Comparison of ENCODE assay signal across 17 cellular contexts in the genomic region with DNA sequence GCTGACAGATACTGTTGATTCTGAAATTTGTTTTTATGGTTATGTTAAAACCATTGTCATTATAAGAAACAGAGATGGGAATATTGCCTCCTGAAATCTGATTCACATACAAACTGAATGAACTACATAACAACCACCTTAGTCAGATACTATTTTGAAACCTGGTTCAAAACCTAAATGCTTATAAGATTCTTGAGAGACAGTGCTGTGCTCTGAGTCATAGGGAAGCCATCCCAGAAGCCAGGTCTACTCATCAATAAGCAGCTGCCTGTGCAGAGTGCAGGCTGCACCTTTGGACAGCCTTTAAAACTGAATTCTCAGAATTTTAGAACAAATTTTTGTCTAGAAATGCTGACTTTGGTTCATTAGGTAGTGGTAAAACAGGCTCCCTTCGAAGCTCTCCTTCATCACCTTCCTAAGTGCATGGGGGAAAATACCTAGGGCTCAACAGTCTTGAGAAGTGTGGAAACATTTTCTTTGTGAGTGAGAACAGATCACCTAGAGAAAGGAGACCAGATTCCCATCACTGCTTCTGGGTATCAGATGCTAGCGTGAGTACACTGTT. TPM values are rescaled to one million over a fixed set of nuclear protein-coding genes. Genes with fewer than 3 reads are reported as not detected.
DNase-seq lines count a peak whose midpoint lies in the region; ATAC-seq, FAIRE-seq and TF ChIP-seq lines count a peak whose summit lies in the region.
"Had no signal": no experiment of that assay in that cellular context is flagged by ENCODE, and none has a peak within 500 bp of the region (broad histone marks: within the 10 kb centered on the region; RNA-seq: fewer than 3 reads in every experiment).

A gene with protein sequence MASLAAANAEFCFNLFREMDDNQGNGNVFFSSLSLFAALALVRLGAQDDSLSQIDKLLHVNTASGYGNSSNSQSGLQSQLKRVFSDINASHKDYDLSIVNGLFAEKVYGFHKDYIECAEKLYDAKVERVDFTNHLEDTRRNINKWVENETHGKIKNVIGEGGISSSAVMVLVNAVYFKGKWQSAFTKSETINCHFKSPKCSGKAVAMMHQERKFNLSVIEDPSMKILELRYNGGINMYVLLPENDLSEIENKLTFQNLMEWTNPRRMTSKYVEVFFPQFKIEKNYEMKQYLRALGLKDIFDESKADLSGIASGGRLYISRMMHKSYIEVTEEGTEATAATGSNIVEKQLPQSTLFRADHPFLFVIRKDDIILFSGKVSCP (plus strand): TSS at position 253 of the 565 bp plus-strand sequence. CDS start 6,955 bp downstream, outside the sequence.

- H3K9me3 Mint-ChIP-seq in natural killer cell, result no peaks in the 10 kb centered on the region
- H3K9me3 Mint-ChIP-seq: central memory CD8-positive, alpha-beta T cell; nephron progenitor cell had no signal

- no peak within 1 kb of the TSS for H3K23ac ChIP-seq in mesenchymal stem cell (ENCODE audit: low read length in 2 of 2)

- peak within 1 kb of the TSS in 1 of 2 experiments; percentile 12 for H3K18ac ChIP-seq in mesenchymal stem cell (ENCODE audit: low read depth in 1 of 2, low read length in 2 of 2)

- H3K27me3 ChIP-seq in bronchial epithelial cell (ENCODE audit: control insufficient read depth, insufficient read depth, low read length) (no peaks in the 10 kb centered on the region), mesenchymal stem cell (ENCODE audit: control insufficient read depth in 1 of 2, insufficient read depth in 1 of 2, low read length in 2 of 2) (no peaks in the 10 kb centered on the region)
- H3K27me3 ChIP-seq: esophagus squamous epithelium had no signal

- H2BK15ac ChIP-seq in mesenchymal stem cell (ENCODE audit: low read depth, poor library complexity, severe bottlenecking), result no peak within 1 kb of the TSS

- no peaks in the 10 kb centered on the region for H3K36me3 Mint-ChIP-seq in natural killer cell
- H3K36me3 Mint-ChIP-seq: CD4-positive, CD25-positive, alpha-beta regulatory T cell had no signal

- no peak within 1 kb of the TSS for H4K91ac ChIP-seq in mesenchymal stem cell (ENCODE audit: low read length)

- no peak for ATAC-seq in natural killer cell
- ATAC-seq: left colon had no signal

- H4K8ac ChIP-seq in mesenchymal stem cell (ENCODE audit: low read length), result peak within 1 kb of the TSS; percentile 38

- no peak for TF ChIP-seq CTCF in AG09309 (IDR thresholded peaks at IDR 0.05; ENCODE audit: control insufficient read depth, insufficient read depth, low read depth, low read length, missing control alignments)
- TF ChIP-seq CTCF in bronchial epithelial cell (IDR thresholded peaks at IDR 0.05; ENCODE audit: insufficient read depth, low read length, severe bottlenecking), result no peak
- no peak for TF ChIP-seq CTCF in coronary artery (IDR thresholded peaks at IDR 0.05)
- TF ChIP-seq CTCF in natural killer cell (IDR thresholded peaks at IDR 0.05), result no peak

- no peak within 1 kb of the TSS for H3K4me2 ChIP-seq in mesenchymal stem cell (ENCODE audit: low read length, poor library complexity, severe bottlenecking)

- H3K4ac ChIP-seq in mesenchymal stem cell (ENCODE audit: low read depth in 1 of 2, low read length in 2 of 2), result no peak within 1 kb of the TSS

- intact Hi-C loops in natural killer cell (cut with micrococcal nuclease), result no loop called here

- H2BK12ac ChIP-seq in mesenchymal stem cell (ENCODE audit: low read length in 2 of 2), result no peak within 1 kb of the TSS

- no peak within 1 kb of the TSS for H2AFZ ChIP-seq in mesenchymal stem cell (ENCODE audit: low read depth, low read length)

- no peak within 1 kb of the TSS for H3K4me3 Mint-ChIP-seq in natural killer cell
- H3K4me3 Mint-ChIP-seq: CD4-positive, CD25-positive, alpha-beta regulatory T cell; central memory CD8-positive, alpha-beta T cell; nephron progenitor cell had no signal

- DNase-seq in AG09309 (ENCODE audit: low read depth) (peak; percentile 71), M059J (ENCODE audit: low read depth) (peak; percentile 94), bronchial epithelial cell (ENCODE audit: low read depth) (peak; percentile 98), mesenchymal stem cell (peak; percentile 47), coronary artery (ENCODE audit: low spot score) (no peak), natural killer cell (no peak), NCI-H187 treated with DMSO at 0.1 percent for 48 hours (lab: John Stamatoyannopoulos, UW) (no peak)
- DNase-seq in NK-92 treated with Interleukin-12 subunit alpha and Interleukin-12 subunit beta, amount 100 ng/mL, for 24 hours (lab: John Stamatoyannopoulos, UW), result no peak
- DNase-seq: activated CD4-positive, alpha-beta T cell treated with anti-CD3 and anti-CD28 coated beads for 4 hours; CD4-positive, CD25-positive, alpha-beta regulatory T cell; esophagus squamous epithelium; left colon; NCI-H1092; NCI-H526 treated with DMSO at 0.1 percent for 48 hours; nephron progenitor cell had no signal

- H3K9me3 ChIP-seq in mesenchymal stem cell (ENCODE audit: control insufficient read depth, low read length), result no peaks in the 10 kb centered on the region
- H3K9me3 ChIP-seq: esophagus squamous epithelium had no signal

- H2BK120ac ChIP-seq in mesenchymal stem cell (ENCODE audit: low read depth, low read length), result no peak within 1 kb of the TSS

- no peak within 1 kb of the TSS for H3K9ac ChIP-seq in mesenchymal stem cell (ENCODE audit: low read length)

- no peak within 1 kb of the TSS; the same call in 1 of the 2 replicates for H3K4me3 ChIP-seq in AG09309 (ENCODE audit: control insufficient read depth, low read depth, low read length)
- no peak within 1 kb of the TSS for H3K4me3 ChIP-seq in bronchial epithelial cell (ENCODE audit: low read depth, low read length)
- no peak within 1 kb of the TSS for H3K4me3 ChIP-seq in mesenchymal stem cell (ENCODE audit: insufficient read depth in 1 of 2, low read depth in 1 of 2, low read length in 2 of 2)
- no peak within 1 kb of the TSS for H3K4me3 ChIP-seq in coronary artery
- H3K4me3 ChIP-seq: esophagus squamous epithelium, SK-N-MC had no signal

- no peak within 1 kb of the TSS for H2BK5ac ChIP-seq in mesenchymal stem cell (ENCODE audit: low read depth, low read length, poor library complexity, severe bottlenecking)

- H3K27ac ChIP-seq in mesenchymal stem cell (ENCODE audit: low read length, poor library complexity, severe bottlenecking), result peak within 1 kb of the TSS; percentile 68
- H3K27ac ChIP-seq in coronary artery, result no peak within 1 kb of the TSS
- H3K27ac ChIP-seq: SK-N-MC had no signal

- H3K14ac ChIP-seq in mesenchymal stem cell (ENCODE audit: low read length in 2 of 2), result no peak within 1 kb of the TSS

- H3K79me1 ChIP-seq in mesenchymal stem cell (replicated peaks; ENCODE audit: low read length, poor library complexity, severe bottlenecking), result no peaks in the 10 kb centered on the region

- peaks cover 3% of the 10 kb centered on the region for H3K4me1 ChIP-seq in mesenchymal stem cell (ENCODE audit: control insufficient read depth, insufficient read depth, low read depth, low read length)

- H3K36me3 ChIP-seq in bronchial epithelial cell (ENCODE audit: control insufficient read depth, insufficient read depth, low read length) (no peaks in the 10 kb centered on the region), mesenchymal stem cell (ENCODE audit: control insufficient read depth in 1 of 2, insufficient read depth in 2 of 2, low read depth in 1 of 2, low read length in 2 of 2) (no peaks in the 10 kb centered on the region)
- H3K36me3 ChIP-seq: esophagus squamous epithelium had no signal

- peak within 1 kb of the TSS; percentile 35 for H2AK5ac ChIP-seq in mesenchymal stem cell (ENCODE audit: low read length, severe bottlenecking)

- H3K27me3 Mint-ChIP-seq in natural killer cell (ENCODE audit: low read depth in 2 of 2), result peaks cover 11 to 29% of the 10 kb centered on the region in 2 donors
- H3K27me3 Mint-ChIP-seq: CD4-positive, CD25-positive, alpha-beta regulatory T cell had no signal

- H3K4me1 Mint-ChIP-seq in natural killer cell, result no peaks in the 10 kb centered on the region
- H3K4me1 Mint-ChIP-seq: CD4-positive, CD25-positive, alpha-beta regulatory T cell; central memory CD8-positive, alpha-beta T cell had no signal

- FAIRE-seq in bronchial epithelial cell (lab: Jason Lieb, UNC), result peak; percentile 66

- 100% methylated on average over 1 of the region's 2 CpGs for WGBS in mesenchymal stem cell

- H3K27ac Mint-ChIP-seq in natural killer cell, result no peak within 1 kb of the TSS
- H3K27ac Mint-ChIP-seq: CD4-positive, CD25-positive, alpha-beta regulatory T cell; nephron progenitor cell had no signal

RNA-seq across cellular contexts. Expression of the gene that starts here (rescaled TPM):
- total RNA-seq in M059J (2014; rRNA removed; shearing (Covaris generic)), result 15.7 and 20.8 TPM in 2 replicates
- total RNA-seq in bronchial epithelial cell, result 25.0 and 46.6 TPM in 2 replicates
- 0.33 TPM for polyA plus RNA-seq in mesenchymal stem cell (2013, experiment 1 of 2)
- polyA plus RNA-seq in mesenchymal stem cell (2013, experiment 2 of 2), result 0.37 TPM
- not detected for total RNA-seq in natural killer cell
- total RNA-seq: CD4-positive, CD25-positive, alpha-beta regulatory T cell had no signal
- polyA plus RNA-seq: CD4-positive, CD25-positive, alpha-beta regulatory T cell had no signal

Comparison
In these comparisons a context has a peak if more than half of its experiments do, and no peak if none do; other contexts are left out.
1. RNA of the gene that starts here (total RNA-seq): 25.0 to 46.6 TPM in bronchial epithelial cell and 15.7 to 20.8 TPM in M059J; not detected in natural killer cell; every median in the first group is over 10 times any median in the second.
2. DNase-seq: peak in AG09309 (single experiment), M059J (single experiment), bronchial epithelial cell (single experiment) and mesenchymal stem cell (single experiment); none in coronary artery (single experiment), natural killer cell (single experiment), NK-92 treated with Interleukin-12 subunit alpha and Interleukin-12 subunit beta, amount 100 ng/mL, for 24 hours (single experiment) and NCI-H187 treated with DMSO at 0.1 percent for 48 hours (single experiment).